In genomic region chr19:17716309-17716929, GRCh38 we compare ENCODE assay signal across 1 cellular context.
TF ChIP-seq lines count a peak whose summit lies in the region.

No MANE protein-coding gene starts in this region.

TF ChIP-seq in HepG2, 621 proteins besides CTCF, POLR2A, EP300 and RAD21:
- no peak for TF ChIP-seq FUBP1 (CRISPR knock-in tag; IDR thresholded peaks at IDR 0.05; ENCODE audit: borderline replicate concordance)
- TF ChIP-seq MZF1 (CRISPR knock-in tag; IDR thresholded peaks at IDR 0.05; ENCODE audit: borderline replicate concordance), result no peak
- no peak for TF ChIP-seq ZNF362 (CRISPR knock-in tag; IDR thresholded peaks at IDR 0.05; ENCODE audit: borderline replicate concordance)
- TF ChIP-seq ZNF576 (CRISPR knock-in tag; IDR thresholded peaks at IDR 0.05), result no peak
- TF ChIP-seq ZNF547 (CRISPR knock-in tag; IDR thresholded peaks at IDR 0.05), result no peak
- TF ChIP-seq ZNF142 (CRISPR knock-in tag; IDR thresholded peaks at IDR 0.05), result no peak
- TF ChIP-seq TBX3 (IDR thresholded peaks at IDR 0.05; ENCODE audit: borderline replicate concordance), result no peak
- no peak for TF ChIP-seq RARG (CRISPR knock-in tag; IDR thresholded peaks at IDR 0.05; ENCODE audit: low read depth)
- no peak for TF ChIP-seq SNAPC5 (CRISPR knock-in tag; IDR thresholded peaks at IDR 0.05; ENCODE audit: borderline replicate concordance)
- no peak for TF ChIP-seq ZNF639 (CRISPR knock-in tag; conservative IDR thresholded peaks at IDR 0.05)
- no peak for TF ChIP-seq CHD2 (IDR thresholded peaks at IDR 0.05; ENCODE audit: low read depth, low read length)
- no peak for TF ChIP-seq TCF7L2 (IDR thresholded peaks at IDR 0.05; ENCODE audit: low read depth, low read length)
TF ChIP-seq in HepG2: peak in this region for 0.
